2 cellular contexts compared by ENCODE assay signal in the genomic region with DNA sequence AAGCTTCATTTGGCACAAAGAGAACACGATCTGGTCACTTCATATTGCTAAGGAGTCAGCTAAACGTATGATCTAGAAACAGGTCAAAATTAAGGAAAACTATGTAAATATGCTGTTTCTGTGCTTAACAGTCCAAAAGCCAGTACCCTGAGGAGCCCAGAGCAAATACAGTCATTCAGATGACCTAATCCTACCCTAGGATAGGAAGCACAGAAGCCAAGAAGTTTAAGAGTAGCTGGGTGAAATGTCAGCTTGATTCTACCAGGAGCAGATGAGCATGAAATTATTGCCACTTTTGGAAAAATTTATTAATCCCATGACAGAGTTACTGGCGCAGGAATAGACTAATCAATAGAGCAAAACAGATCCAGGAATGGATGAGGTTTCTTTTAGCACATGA.
TF ChIP-seq lines count a peak whose summit lies in the region.

No MANE protein-coding gene starts in this region.

TF ChIP-seq in K562, 482 proteins besides CTCF, POLR2A, EP300 and RAD21:
- TF ChIP-seq, protein P1, sequence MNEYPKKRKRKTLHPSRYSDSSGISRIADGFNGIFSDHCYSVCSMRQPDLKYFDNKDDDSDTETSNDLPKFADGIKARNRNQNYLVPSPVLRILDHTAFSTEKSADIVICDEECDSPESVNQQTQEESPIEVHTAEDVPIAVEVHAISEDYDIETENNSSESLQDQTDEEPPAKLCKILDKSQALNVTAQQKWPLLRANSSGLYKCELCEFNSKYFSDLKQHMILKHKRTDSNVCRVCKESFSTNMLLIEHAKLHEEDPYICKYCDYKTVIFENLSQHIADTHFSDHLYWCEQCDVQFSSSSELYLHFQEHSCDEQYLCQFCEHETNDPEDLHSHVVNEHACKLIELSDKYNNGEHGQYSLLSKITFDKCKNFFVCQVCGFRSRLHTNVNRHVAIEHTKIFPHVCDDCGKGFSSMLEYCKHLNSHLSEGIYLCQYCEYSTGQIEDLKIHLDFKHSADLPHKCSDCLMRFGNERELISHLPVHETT (CRISPR knock-in tag; conservative IDR thresholded peaks at IDR 0.05 in 1 of 2, IDR thresholded peaks at IDR 0.05 in 1 of 2), result no peak
- no peak for TF ChIP-seq ZNF445 (CRISPR knock-in tag; IDR thresholded peaks at IDR 0.05; ENCODE audit: low read depth)
- no peak for TF ChIP-seq GTF2F1 (IDR thresholded peaks at IDR 0.05; ENCODE audit: low read depth, low read length)
- TF ChIP-seq ETV1 (tag; conservative IDR thresholded peaks at IDR 0.05; ENCODE audit: low read depth), result no peak
- TF ChIP-seq POLR2AphosphoS2 (IDR thresholded peaks at IDR 0.05; ENCODE audit: low read length), result no peak

TF ChIP-seq in SK-N-SH treated with all-trans-retinoic acid at 6 μM for 48 hours, 23 proteins besides CTCF, POLR2A, EP300 and RAD21:
- TF ChIP-seq, protein P2, sequence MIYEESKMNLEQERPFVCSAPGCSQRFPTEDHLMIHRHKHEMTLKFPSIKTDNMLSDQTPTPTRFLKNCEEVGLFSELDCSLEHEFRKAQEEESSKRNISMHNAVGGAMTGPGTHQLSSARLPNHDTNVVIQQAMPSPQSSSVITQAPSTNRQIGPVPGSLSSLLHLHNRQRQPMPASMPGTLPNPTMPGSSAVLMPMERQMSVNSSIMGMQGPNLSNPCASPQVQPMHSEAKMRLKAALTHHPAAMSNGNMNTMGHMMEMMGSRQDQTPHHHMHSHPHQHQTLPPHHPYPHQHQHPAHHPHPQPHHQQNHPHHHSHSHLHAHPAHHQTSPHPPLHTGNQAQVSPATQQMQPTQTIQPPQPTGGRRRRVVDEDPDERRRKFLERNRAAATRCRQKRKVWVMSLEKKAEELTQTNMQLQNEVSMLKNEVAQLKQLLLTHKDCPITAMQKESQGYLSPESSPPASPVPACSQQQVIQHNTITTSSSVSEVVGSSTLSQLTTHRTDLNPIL (CRISPR knock-in tag; IDR thresholded peaks at IDR 0.05; ENCODE audit: low read depth), result no peak
- no peak for TF ChIP-seq CSDC2 (CRISPR knock-in tag; IDR thresholded peaks at IDR 0.05)
TF ChIP-seq in SK-N-SH treated with all-trans-retinoic acid at 6 μM for 48 hours: peak in this region for 0.
